In genomic region chr4:2407991-2408342, GRCh38 we compare ENCODE assay signal across 19 cellular contexts. TPM values are rescaled to one million over a fixed set of nuclear protein-coding genes. Genes with fewer than 3 reads are reported as not detected.
"Had no signal": no experiment of that assay in that cellular context is flagged by ENCODE, and none has a peak within 500 bp of the region (broad histone marks: within the 10 kb centered on the region; RNA-seq: fewer than 3 reads in every experiment).

No MANE protein-coding gene starts in this region.

- H3K9me3 ChIP-seq: esophagus muscularis mucosa, heart right ventricle, stomach, testis had no signal

- H3K36me3 Mint-ChIP-seq: type B pancreatic cell had no signal

- H3K4me3 Mint-ChIP-seq: activated T-helper 1 cell treated with anti-CD3 and anti-CD28 coated beads, Interleukin-12 subunit alpha, Interleukin-12 subunit beta, Interleukin-2, Interleukin-4 antibody, amounts not matched to agents 30 ng/mL and 10 ng/mL and 1 ng/mL, durations not matched to agents 14 hours and 24 hours and 36 hours; type B pancreatic cell had no signal

- H3K4me3 ChIP-seq: esophagus muscularis mucosa, heart right ventricle, stomach, testis had no signal

- H3K36me3 ChIP-seq: brain microvascular endothelial cell, esophagus muscularis mucosa, heart right ventricle, stomach had no signal

- H3K27ac ChIP-seq: brain microvascular endothelial cell, esophagus muscularis mucosa, heart right ventricle, stomach, testis had no signal

- ATAC-seq: heart right ventricle, left ventricle myocardium superior had no signal

- DNase-seq: activated CD4-positive, alpha-beta T cell treated with anti-CD3 and anti-CD28 coated beads for 4 hours; activated CD8-positive, alpha-beta memory T cell treated with anti-CD3 and anti-CD28 coated beads, Interleukin-2, amount 50 U/mL, for 4 hours; activated naive CD4-positive, alpha-beta T cell; aorta; brain microvascular endothelial cell; cerebellar nuclear complex; effector CD8-positive, alpha-beta T cell; heart right ventricle; left ventricle myocardium superior; retina; stomach; testis had no signal

- H3K27me3 ChIP-seq: stomach, testis had no signal

- H3K27ac Mint-ChIP-seq: activated T-helper 1 cell treated with anti-CD3 and anti-CD28 coated beads, Interleukin-12 subunit alpha, Interleukin-12 subunit beta, Interleukin-2, Interleukin-4 antibody, amounts not matched to agents 30 ng/mL and 10 ng/mL and 1 ng/mL, durations not matched to agents 14 hours and 24 hours and 36 hours; type B pancreatic cell had no signal

- H3K9me3 Mint-ChIP-seq: activated T-helper 1 cell treated with anti-CD3 and anti-CD28 coated beads, Interleukin-12 subunit alpha, Interleukin-12 subunit beta, Interleukin-2, Interleukin-4 antibody, amounts not matched to agents 30 ng/mL and 10 ng/mL and 1 ng/mL, durations not matched to agents 14 hours and 24 hours and 36 hours; type B pancreatic cell had no signal

RNA-seq across cellular contexts. Expression of gene CFAP99, which starts 10.8 kb away (rescaled TPM):
- total RNA-seq: activated T-helper 1 cell treated with anti-CD3 and anti-CD28 coated beads, Interleukin-12 subunit alpha, Interleukin-12 subunit beta, Interleukin-2, Interleukin-4 antibody, amounts not matched to agents 30 ng/mL and 10 ng/mL and 1 ng/mL, durations not matched to agents 14 hours and 24 hours and 36 hours; endothelial cell of umbilical vein; heart right ventricle; left ventricle myocardium superior; posterior vena cava; T-helper 2 cell treated with Interferon-gamma antibody and Interleukin-4, amounts not matched to agents 100 ng/mL and 5 ng/mL, for 36 hours had no signal
- polyA plus RNA-seq: aorta, heart right ventricle, neural cell had no signal
